Comparison of ENCODE assay signal across 7 cellular contexts in genomic region chr1:149899460-149900284, GRCh38. TPM values are rescaled to one million over a fixed set of nuclear protein-coding genes. Genes with fewer than 3 reads are reported as not detected.
DNase-seq lines count a peak whose midpoint lies in the region; ATAC-seq and TF ChIP-seq lines count a peak whose summit lies in the region.

A gene with protein sequence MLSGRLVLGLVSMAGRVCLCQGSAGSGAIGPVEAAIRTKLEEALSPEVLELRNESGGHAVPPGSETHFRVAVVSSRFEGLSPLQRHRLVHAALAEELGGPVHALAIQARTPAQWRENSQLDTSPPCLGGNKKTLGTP (plus strand): TSS chr1:149899568. CDS start chr1:149900060, 492 bp downstream.

- H3K9me3 Mint-ChIP-seq in activated B cell treated with CpG ODN at 0.5 μM for 24 hours (peaks cover 4% of the 10 kb centered on the region), immature natural killer cell (no peaks in the 10 kb centered on the region)

- H3K27ac ChIP-seq in caudate nucleus (ENCODE audit: low read depth, low read length): peak within 1 kb of the TSS; percentile 77

- TF ChIP-seq CTCF in activated B cell treated with CpG ODN at 0.5 μM for 24 hours (IDR thresholded peaks at IDR 0.05): no peak

- no peaks in the 10 kb centered on the region for H3K27me3 Mint-ChIP-seq in activated B cell treated with CpG ODN at 0.5 μM for 24 hours
- H3K27me3 Mint-ChIP-seq in immature natural killer cell (ENCODE audit: low read depth in 3 of 3): peaks cover 0 to 2% (median 0%) of the 10 kb centered on the region in 3 donors

- H3K4me1 Mint-ChIP-seq in activated B cell treated with CpG ODN at 0.5 μM for 24 hours: peaks cover 20% of the 10 kb centered on the region
- H3K4me1 Mint-ChIP-seq in immature natural killer cell: peaks cover 18 to 22% of the 10 kb centered on the region in 2 donors

- H3K27ac Mint-ChIP-seq in activated B cell treated with CpG ODN at 0.5 μM for 24 hours (peak within 1 kb of the TSS; percentile 86), immature natural killer cell (peak within 1 kb of the TSS; percentile 80 to 97 (median 96))

- H3K36me3 Mint-ChIP-seq in activated B cell treated with CpG ODN at 0.5 μM for 24 hours (ENCODE audit: low read depth) (peaks cover 1% of the 10 kb centered on the region), immature natural killer cell (peaks cover 0 to 4% (median 3%) of the 10 kb centered on the region in 3 donors)

- intact Hi-C loops in activated B cell treated with CpG ODN at 0.5 μM for 24 hours (cut with micrococcal nuclease): loop anchor here (1.0 to 10.0 kb wide), 3 partner anchors 11 to 265 kb away; partner anchors contain the start of gene SF3B4

- H3K4me3 Mint-ChIP-seq in activated B cell treated with CpG ODN at 0.5 μM for 24 hours (peak within 1 kb of the TSS; percentile 92), immature natural killer cell (peak within 1 kb of the TSS; percentile 91 to 98 (median 95))

- POLR2A ChIA-PET in activated B cell treated with CpG ODN at 0.5 μM for 24 hours (lab: Charles Lee): interaction anchor here (0.7 to 2.7 kb wide), 4 partner anchors 13 to 287 kb away, joined by 3 to 65 read pairs (median 8); partner anchors contain the start of genes PLEKHO1 and SF3B4

- CTCF ChIA-PET in activated B cell treated with CpG ODN at 0.5 μM for 24 hours (lab: Charles Lee): interaction anchor here (1.5 kb wide), 1 partner anchor 12 kb away, joined by 3 read pairs; a partner anchor contains a TSS

- DNase-seq in NCI-H2196 (lab: John Stamatoyannopoulos, UW; ENCODE audit: unreplicated experiment): peak; percentile 94
- DNase-seq in activated B cell treated with CpG ODN at 0.5 μM for 24 hours: peak; percentile 69
- DNase-seq in caudate nucleus (lab: John Stamatoyannopoulos, UW): peak in 60 of 61 donors; percentile 22 to 96 (median 89)
- DNase-seq in immature natural killer cell: peak; percentile 78 to 79 (median 78)
- DNase-seq in smooth muscle cell of the brain vasculature (ENCODE audit: low read depth, low spot score): peak; percentile 81

- ATAC-seq in GM18861 (IDR thresholded peaks at IDR 0.05; ENCODE audit: unreplicated experiment) (peak; percentile 93), HG03103 (IDR thresholded peaks at IDR 0.05; ENCODE audit: low read depth, unreplicated experiment) (peak; percentile 89), activated B cell treated with CpG ODN at 0.5 μM for 24 hours (ENCODE audit: low read depth) (peak; percentile 99)

RNA-seq across cellular contexts. Expression of the gene that starts here (rescaled TPM):
- 10.2 and 11.6 TPM in 2 replicates for total RNA-seq in activated B cell treated with CpG ODN at 0.5 μM for 24 hours
- polyA plus RNA-seq in immature natural killer cell: 10 to 100 TPM; 12.6 to 35.2 (median 30.4) TPM

Comparison
In these comparisons a context has a peak if more than half of its experiments do, and no peak if none do; other contexts are left out.
1. Peak in every context shown above with its lines: DNase-seq, ATAC-seq and H3K27ac ChIP-seq.